ENCODE assay signal across 29 cellular contexts in the genomic region with DNA sequence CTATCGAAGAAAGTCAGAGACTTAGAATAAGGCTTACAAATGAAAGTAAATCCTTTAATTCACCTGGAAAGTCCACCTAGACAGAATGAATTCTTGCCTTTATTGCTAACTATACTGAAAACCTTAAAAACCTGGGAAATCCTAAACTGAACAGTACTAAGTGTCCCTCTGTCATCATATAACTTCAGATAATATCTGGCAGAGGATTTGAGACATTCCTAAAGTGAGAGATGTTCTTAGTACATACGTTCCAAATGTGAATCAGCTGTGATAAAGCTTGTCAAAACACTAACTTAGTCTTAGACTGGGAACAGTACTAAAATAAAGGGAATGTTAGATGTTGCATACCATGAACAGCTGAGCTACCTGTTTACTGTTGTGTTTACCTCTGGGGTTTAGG.
A peak's percentile ranks its signal among the peaks of the same experiment; 100 is the strongest.
DNase-seq lines count a peak whose midpoint lies in the region; ATAC-seq, FAIRE-seq and TF ChIP-seq lines count a peak whose summit lies in the region.
"Had no signal": no experiment of that assay in that cellular context is flagged by ENCODE, and none has a peak within 500 bp of the region (broad histone marks: within the 10 kb centered on the region; RNA-seq: fewer than 3 reads in every experiment).

No MANE protein-coding gene starts in this region.

- TF ChIP-seq RAD21 in K562 (CRISPR knock-in tag; conservative IDR thresholded peaks at IDR 0.05 in 1 of 2, IDR thresholded peaks at IDR 0.05 in 1 of 2) = no peak

- no TSS peak for BruUV-seq in K562 (replicated peaks; lab: Mats Ljungman, UMichigan)

- ATAC-seq in K562 (no peak), HG03565 (IDR thresholded peaks at IDR 0.05; ENCODE audit: unreplicated experiment) (no peak)
- ATAC-seq: effector memory CD8-positive, alpha-beta T cell; GM12878; left ventricle myocardium superior; Panc1; psoas muscle had no signal

- H3K4me1 ChIP-seq in K562 (replicated peaks in 1 of 2; ENCODE audit: control insufficient read depth in 2 of 2, insufficient read depth in 2 of 2, low read length in 2 of 2) = peaks cover 4 to 27% of the 10 kb centered on the region in 2 experiments; a peak in 4 of 5 replicates
- H3K4me1 ChIP-seq in sigmoid colon = peaks cover 0 to 27% (median 11%) of the 10 kb centered on the region in 4 donors
- H3K4me1 ChIP-seq: psoas muscle had no signal

- H3K27me3 ChIP-seq in K562 (ENCODE audit: control insufficient read depth in 2 of 2, insufficient read depth in 2 of 2, low read length in 2 of 2) (no peaks in the 10 kb centered on the region), sigmoid colon (no peaks in the 10 kb centered on the region)
- H3K27me3 ChIP-seq: SJCRH30, spleen had no signal

- H3K4me2 ChIP-seq in K562 (ENCODE audit: insufficient read depth, low read length) = no peak overlapping the region

- no peak for TF ChIP-seq EP300 in K562 (IDR thresholded peaks at IDR 0.05; ENCODE audit: low read length)
- no peak for TF ChIP-seq EP300 in sigmoid colon (IDR thresholded peaks at IDR 0.05)

- CTCF ChIA-PET in K562 (lab: Yijun Ruan, JAX; ENCODE audit: low intra/inter-chr PET ratio) = no interaction called here

- no peak for FAIRE-seq in K562 (lab: Jason Lieb, UNC)
- FAIRE-seq: colon, GM12878 had no signal

- TF ChIP-seq POLR2A in K562 (conservative IDR thresholded peaks at IDR 0.05) = no peak
- TF ChIP-seq POLR2A in sigmoid colon (IDR thresholded peaks at IDR 0.05) = no peak

- WGBS in K562 (ENCODE audit: insufficient coverage, low coverage, missing lambda C conversion rate) = 13% methylated on average over 2 of the region's 2 CpGs
- 82 to 83% methylated on average over 2 of the region's 2 CpGs for WGBS in sigmoid colon, 2 donors

- peak; percentile 46 for DNase-seq in HFFc6
- no peak for DNase-seq in K562 (ENCODE audit: extremely low read depth in 1 of 4, low spot score in 3 of 4)
- peak; percentile 70 for DNase-seq in fibroblast of villous mesenchyme (ENCODE audit: low read depth)
- no peak for DNase-seq in sigmoid colon
- DNase-seq in Ammon's horn (ENCODE audit: low spot score) = no peak
- no peak for DNase-seq in posterior cingulate gyrus
- DNase-seq in NCI-H510A treated with DMSO at 0.1 percent for 48 hours (lab: John Stamatoyannopoulos, UW) = no peak
- DNase-seq: activated CD4-positive, alpha-beta T cell treated with anti-CD3 and anti-CD28 coated beads, Interleukin-2, amount 10 ng/mL, durations not matched to agents 7 days and 5 days; CD8-positive, alpha-beta memory T cell; effector memory CD8-positive, alpha-beta T cell; immature natural killer cell; left ventricle myocardium superior; NCI-H1092; NCI-H1930; NCI-H2227 treated with DMSO at 0.1 percent for 48 hours; psoas muscle; SJCRH30; spleen; stimulated activated CD4-positive, alpha-beta T cell treated with anti-CD3 and anti-CD28 coated beads, Interleukin-4, amount 100 ng/mL, for 1 hour; stimulated activated naive CD4-positive, alpha-beta T cell had no signal

- H3K4me3 Mint-ChIP-seq in HFFc6 = peak overlapping the region; percentile 19; the same call in 1 of the 2 replicates
- H3K4me3 Mint-ChIP-seq: activated CD4-positive, alpha-beta T cell treated with anti-CD3 and anti-CD28 coated beads, Interleukin-2, amount 10 ng/mL, durations not matched to agents 7 days and 5 days; activated naive CD4-positive, alpha-beta T cell treated with anti-CD3 and anti-CD28 coated beads, Interleukin-2, amount 50 U/mL, for 24 hours; activated T-helper 1 cell treated with anti-CD3 and anti-CD28 coated beads, Interleukin-12 subunit alpha, Interleukin-12 subunit beta, Interleukin-2, Interleukin-4 antibody, amounts not matched to agents 30 ng/mL and 10 ng/mL and 1 ng/mL, durations not matched to agents 14 hours and 24 hours and 36 hours; CD8-positive, alpha-beta memory T cell; effector memory CD8-positive, alpha-beta T cell; immature natural killer cell; neural crest cell; T-helper 1 cell treated with Interleukin-12 subunit alpha and Interleukin-12 subunit beta and Interleukin-4 antibody, amounts not matched to agents 30 μg/mL and 1 μg/mL, for 36 hours had no signal

- no peaks in the 10 kb centered on the region for H3K79me2 ChIP-seq in K562 (ENCODE audit: control insufficient read depth, insufficient read depth, low read length)

- H3K4me3 ChIP-seq in K562 (no peak overlapping the region), fibroblast of villous mesenchyme (ENCODE audit: low read depth, low read length) (no peak overlapping the region), sigmoid colon (no peak overlapping the region)
- H3K4me3 ChIP-seq: GM12878, psoas muscle, SJCRH30, spleen, thoracic aorta had no signal

- H3K9ac ChIP-seq in K562 (ENCODE audit: insufficient read depth in 1 of 2, low read depth in 2 of 2, low read length in 2 of 2) = no peak overlapping the region

- H3K4me1 Mint-ChIP-seq in HFFc6 (ENCODE audit: low read depth) = peaks cover 88% of the 10 kb centered on the region

- H3K9me1 ChIP-seq in K562 (ENCODE audit: control insufficient read depth, insufficient read depth, low read length) = no peaks in the 10 kb centered on the region

- in situ Hi-C loops in K562 (cut with MboI) = no loop called here

- no peaks in the 10 kb centered on the region for H3K9me3 Mint-ChIP-seq in HFFc6
- H3K9me3 Mint-ChIP-seq: activated CD4-positive, alpha-beta T cell treated with anti-CD3 and anti-CD28 coated beads, Interleukin-2, amount 10 ng/mL, durations not matched to agents 7 days and 5 days; activated naive CD4-positive, alpha-beta T cell treated with anti-CD3 and anti-CD28 coated beads, Interleukin-2, amount 50 U/mL, for 24 hours; activated T-helper 1 cell treated with anti-CD3 and anti-CD28 coated beads, Interleukin-12 subunit alpha, Interleukin-12 subunit beta, Interleukin-2, Interleukin-4 antibody, amounts not matched to agents 30 ng/mL and 10 ng/mL and 1 ng/mL, durations not matched to agents 14 hours and 24 hours and 36 hours; CD8-positive, alpha-beta memory T cell; effector memory CD8-positive, alpha-beta T cell; immature natural killer cell; T-helper 1 cell treated with Interleukin-12 subunit alpha and Interleukin-12 subunit beta and Interleukin-4 antibody, amounts not matched to agents 30 μg/mL and 1 μg/mL, for 36 hours had no signal

- H3K9me3 ChIP-seq in K562 (replicated peaks; ENCODE audit: control insufficient read depth, insufficient read depth, low read depth, low read length) (peaks cover 4% of the 10 kb centered on the region), sigmoid colon (no peaks in the 10 kb centered on the region)
- H3K9me3 ChIP-seq: psoas muscle, spleen, thoracic aorta had no signal

- H3K36me3 Mint-ChIP-seq in HFFc6 (ENCODE audit: low read depth) = peaks cover 21% of the 10 kb centered on the region
- H3K36me3 Mint-ChIP-seq: activated naive CD4-positive, alpha-beta T cell treated with anti-CD3 and anti-CD28 coated beads, Interleukin-2, amount 50 U/mL, for 24 hours; CD8-positive, alpha-beta memory T cell; immature natural killer cell had no signal

- H3K27me3 Mint-ChIP-seq in HFFc6 (ENCODE audit: insufficient read depth) = no peaks in the 10 kb centered on the region
- H3K27me3 Mint-ChIP-seq: activated naive CD4-positive, alpha-beta T cell treated with anti-CD3 and anti-CD28 coated beads, Interleukin-2, amount 50 U/mL, for 24 hours; effector memory CD8-positive, alpha-beta T cell had no signal

- no peaks in the 10 kb centered on the region for H3K36me3 ChIP-seq in K562 (ENCODE audit: control insufficient read depth, insufficient read depth, low read length)
- no peaks in the 10 kb centered on the region for H3K36me3 ChIP-seq in sigmoid colon
- H3K36me3 ChIP-seq: SJCRH30, spleen, thoracic aorta had no signal

- H2AFZ ChIP-seq in K562 (ENCODE audit: low read depth, low read length) = peak overlapping the region; percentile 22; the same call in 1 of the 2 replicates

- no peak for TF ChIP-seq CTCF in HFFc6 (IDR thresholded peaks at IDR 0.05)
- no peak for TF ChIP-seq CTCF in K562 (IDR thresholded peaks at IDR 0.05 in 2 of 3, conservative IDR thresholded peaks at IDR 0.05 in 1 of 3; ENCODE audit: insufficient read depth in 2 of 3, low read depth in 1 of 3, low read length in 3 of 3)
- TF ChIP-seq CTCF in fibroblast of villous mesenchyme (IDR thresholded peaks at IDR 0.05; ENCODE audit: insufficient read depth, low read depth, low read length) = no peak
- no peak for TF ChIP-seq CTCF in sigmoid colon (IDR thresholded peaks at IDR 0.05)

- intact Hi-C loops in K562 (cut with micrococcal nuclease) = no loop called here
- intact Hi-C loops in sigmoid colon (cut with DNase I) = no loop called here
- intact Hi-C loops in posterior cingulate gyrus (cut with DNase I) = no loop called here

- H3K27ac ChIP-seq in K562 (ENCODE audit: extremely low read depth, low read depth, low read length) (no peak overlapping the region), sigmoid colon (peak overlapping the region in 3 of 4 donors; percentile 4 to 49 (median 33))
- H3K27ac ChIP-seq: psoas muscle, SJCRH30, spleen, thoracic aorta had no signal

- H3K27ac Mint-ChIP-seq in HFFc6 = peak overlapping the region; percentile 79
- H3K27ac Mint-ChIP-seq: activated CD4-positive, alpha-beta T cell treated with anti-CD3 and anti-CD28 coated beads, Interleukin-2, amount 10 ng/mL, durations not matched to agents 7 days and 5 days; activated T-helper 1 cell treated with anti-CD3 and anti-CD28 coated beads, Interleukin-12 subunit alpha, Interleukin-12 subunit beta, Interleukin-2, Interleukin-4 antibody, amounts not matched to agents 30 ng/mL and 10 ng/mL and 1 ng/mL, durations not matched to agents 14 hours and 24 hours and 36 hours; CD8-positive, alpha-beta memory T cell; effector memory CD8-positive, alpha-beta T cell; T-helper 1 cell treated with Interleukin-12 subunit alpha and Interleukin-12 subunit beta and Interleukin-4 antibody, amounts not matched to agents 30 μg/mL and 1 μg/mL, for 36 hours had no signal

- H4K20me1 ChIP-seq in K562 (replicated peaks; ENCODE audit: control insufficient read depth, insufficient read depth, low read length) = no peaks in the 10 kb centered on the region

- POLR2A ChIA-PET in K562 (lab: Yijun Ruan, JAX) = interaction anchor here (1.1 kb wide), 1 partner anchor 74 kb away, joined by 4 read pairs; no protein-coding TSS in a partner anchor

TF ChIP-seq in K562, 482 proteins besides CTCF, POLR2A, EP300 and RAD21 (continues in another document):
- no peak for TF ChIP-seq TAF9B (IDR thresholded peaks at IDR 0.05; ENCODE audit: partially characterized antibody)

Comparison
In these comparisons a context has a peak if more than half of its experiments do, and no peak if none do; other contexts are left out.
1. DNase-seq: peak in HFFc6 (single experiment) and fibroblast of villous mesenchyme (single experiment); none in K562 (0 of 4), sigmoid colon (single experiment), Ammon's horn (single experiment), posterior cingulate gyrus (0 of 10) and NCI-H510A treated with DMSO at 0.1 percent for 48 hours (single experiment).